In the genomic region with DNA sequence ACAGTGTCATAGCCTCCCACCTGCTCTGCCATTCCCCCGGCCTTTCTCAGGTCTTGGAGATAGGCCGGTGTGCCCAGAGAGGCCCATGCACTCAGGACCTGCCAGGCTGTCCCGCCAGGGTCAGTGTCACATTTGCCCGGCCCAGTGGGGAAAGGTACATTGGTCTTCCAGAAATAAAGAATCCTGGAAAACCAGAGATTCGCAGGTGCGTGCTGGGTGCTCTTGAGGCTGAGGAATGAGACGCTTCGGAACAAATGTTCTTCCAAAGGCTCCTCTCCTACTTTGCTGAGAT, we compare ENCODE assay signal across 18 cellular contexts.
DNase-seq lines count a peak whose midpoint lies in the region; ATAC-seq and TF ChIP-seq lines count a peak whose summit lies in the region.
"Had no signal": no experiment of that assay in that cellular context is flagged by ENCODE, and none has a peak within 500 bp of the region (broad histone marks: within the 10 kb centered on the region; RNA-seq: fewer than 3 reads in every experiment).

No MANE protein-coding gene starts in this region.

- intact Hi-C loops in Right ventricle myocardium inferior (cut with DNase I) = no loop called here
- intact Hi-C loops in heart left ventricle (cut with DNase I) = no loop called here
- intact Hi-C loops in sciatic nerve (cut with DNase I) = no loop called here
- intact Hi-C loops in upper lobe of right lung (cut with DNase I) = no loop called here

- TF ChIP-seq POLR2A in heart left ventricle (IDR thresholded peaks at IDR 0.05) (no peak), suprapubic skin (IDR thresholded peaks at IDR 0.05) (no peak)

- H3K4me3 ChIP-seq in heart left ventricle (no peak overlapping the region), upper lobe of right lung (no peak overlapping the region), suprapubic skin (no peak overlapping the region)
- H3K4me3 ChIP-seq: A549; BLaER1 treated with 17β-estradiol and CSF1 and Interleukin-3, amounts not matched to agents 10 nM and 100 nM; GM23248; SJSA1 had no signal

- no peak for ATAC-seq in Right ventricle myocardium inferior
- no peak for ATAC-seq in heart left ventricle
- no peak for ATAC-seq in sciatic nerve
- ATAC-seq in upper lobe of right lung = no peak

- WGBS in heart left ventricle, 4 donors = 83 to 90% (median 86%) methylated on average over 8 of the region's 8 CpGs
- WGBS in suprapubic skin = 85% methylated on average over 8 of the region's 8 CpGs

- H3K9me3 ChIP-seq in heart left ventricle (peaks cover 0 to 9% (median 0%) of the 10 kb centered on the region in 12 donors), upper lobe of right lung (no peaks in the 10 kb centered on the region), suprapubic skin (no peaks in the 10 kb centered on the region)
- H3K9me3 ChIP-seq: SJSA1 had no signal

- H3K4me1 ChIP-seq in heart left ventricle (no peaks in the 10 kb centered on the region), upper lobe of right lung (no peaks in the 10 kb centered on the region), suprapubic skin (no peaks in the 10 kb centered on the region)
- H3K4me1 ChIP-seq: A549, SJSA1 had no signal

- H3K36me3 ChIP-seq in heart left ventricle (no peaks in the 10 kb centered on the region), upper lobe of right lung (no peaks in the 10 kb centered on the region), suprapubic skin (no peaks in the 10 kb centered on the region)
- H3K36me3 ChIP-seq: BLaER1 treated with 17β-estradiol and CSF1 and Interleukin-3, amounts not matched to agents 10 nM and 100 nM; SJSA1 had no signal

- H3K27me3 ChIP-seq in heart left ventricle = peaks cover 0 to 5% (median 0%) of the 10 kb centered on the region in 9 donors
- no peaks in the 10 kb centered on the region for H3K27me3 ChIP-seq in upper lobe of right lung
- no peaks in the 10 kb centered on the region for H3K27me3 ChIP-seq in suprapubic skin
- H3K27me3 ChIP-seq: BLaER1 treated with 17β-estradiol and CSF1 and Interleukin-3, amounts not matched to agents 10 nM and 100 nM; SJSA1 had no signal

- DNase-seq in Right ventricle myocardium inferior (ENCODE audit: missing footprints) (peak; percentile 41), heart left ventricle (no peak), islet precursor cell (peak; percentile 22), sciatic nerve (ENCODE audit: low spot score) (peak; percentile 44), upper lobe of right lung (no peak), suprapubic skin (ENCODE audit: low spot score in 2 of 2) (no peak), HuH-7.5 (ENCODE audit: low spot score) (no peak)
- DNase-seq: AML-193; CD4-positive, alpha-beta T cell; GM23248; H7; Kasumi-1; NCI-H1436 treated with DMSO at 0.1 percent for 48 hours; NCI-H1930; NCI-H524 had no signal

- H3K27ac ChIP-seq in heart left ventricle = no peak overlapping the region
- no peak overlapping the region for H3K27ac ChIP-seq in upper lobe of right lung
- no peak overlapping the region for H3K27ac ChIP-seq in suprapubic skin
- H3K27ac ChIP-seq: A549; BLaER1 treated with 17β-estradiol and CSF1 and Interleukin-3, amounts not matched to agents 10 nM and 100 nM; GM23248; SJSA1 had no signal

- no peak for TF ChIP-seq EP300 in suprapubic skin (IDR thresholded peaks at IDR 0.05)

- TF ChIP-seq CTCF in heart left ventricle (IDR thresholded peaks at IDR 0.05) = no peak
- no peak for TF ChIP-seq CTCF in upper lobe of right lung (IDR thresholded peaks at IDR 0.05)
- TF ChIP-seq CTCF in suprapubic skin (IDR thresholded peaks at IDR 0.05) = no peak

Comparison
In these comparisons a context has a peak if more than half of its experiments do, and no peak if none do; other contexts are left out.
1. DNase-seq: peak in Right ventricle myocardium inferior (single experiment), islet precursor cell (single experiment) and sciatic nerve (single experiment); none in heart left ventricle (0 of 5), upper lobe of right lung (single experiment), suprapubic skin (0 of 2) and HuH-7.5 (single experiment).